ENCODE assay signal across 31 cellular contexts in the genomic region with DNA sequence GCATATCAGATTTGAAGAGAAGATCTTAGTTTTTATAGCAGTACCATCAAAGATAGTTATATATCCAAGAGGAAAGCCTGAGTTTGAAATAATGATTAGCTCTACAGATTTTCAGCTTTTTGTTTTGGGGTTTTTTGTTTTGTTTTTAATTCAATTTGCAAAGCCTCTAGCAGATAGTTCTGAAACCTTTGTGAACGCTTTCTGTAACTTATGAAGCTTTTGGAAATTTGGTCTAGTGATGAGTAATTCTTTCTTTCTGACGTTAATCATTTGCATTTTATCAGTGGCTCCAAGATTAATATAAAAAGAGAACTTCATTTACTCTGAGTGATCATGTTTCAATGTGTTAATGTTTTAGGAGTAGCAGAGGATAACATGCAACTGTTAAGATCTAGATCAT.
DNase-seq lines count a peak whose midpoint lies in the region; ATAC-seq and TF ChIP-seq lines count a peak whose summit lies in the region.
"Had no signal": no experiment of that assay in that cellular context is flagged by ENCODE, and none has a peak within 500 bp of the region (broad histone marks: within the 10 kb centered on the region; RNA-seq: fewer than 3 reads in every experiment).

No MANE protein-coding gene starts in this region.

- H3K9me3 ChIP-seq in SK-N-SH (no peaks in the 10 kb centered on the region), left ventricle myocardium inferior (replicated peaks) (no peaks in the 10 kb centered on the region)
- H3K9me3 ChIP-seq: esophagus muscularis mucosa, HAP-1, right atrium auricular region had no signal

- H3K27ac ChIP-seq in SK-N-SH (ENCODE audit: low read depth in 2 of 2, low read length in 1 of 2) (peak overlapping the region; percentile 0 to 11; a peak in 1 of 4 replicates), left ventricle myocardium inferior (replicated peaks) (peak overlapping the region; percentile 45)
- H3K27ac ChIP-seq: 22Rv1; BLaER1 treated with 17β-estradiol and CSF1 and Interleukin-3, amounts not matched to agents 10 nM and 100 nM; right atrium auricular region; SK-N-MC had no signal

- DNase-seq in SK-N-SH (no peak), left ventricle myocardium inferior (no peak), left ventricle myocardium superior (no peak), mesothelial cell of epicardium (ENCODE audit: low spot score in 2 of 2, unreplicated experiment in 2 of 2) (no peak), UCSD-AML1 (lab: John Stamatoyannopoulos, UW; ENCODE audit: unreplicated experiment) (no peak), DMS79 treated with DMSO at 0.1 percent for 48 hours (lab: John Stamatoyannopoulos, UW) (no peak)
- DNase-seq in stimulated activated CD4-positive, alpha-beta T cell treated with anti-CD3 and anti-CD28 coated beads, Interleukin-4, amount 100 ng/mL, for 1 hour: no peak
- DNase-seq: activated CD4-positive, alpha-beta T cell treated with anti-CD3 and anti-CD28 coated beads for 4 hours; activated effector memory CD4-positive, alpha-beta T cell treated with anti-CD3 and anti-CD28 coated beads, Interleukin-2, amount 50 U/mL, for 16 hours; cerebellar nuclear complex; dermis blood vessel endothelial cell; DMS53; foreskin fibroblast; mesenchymal stem cell; MM.1S; NCI-H1105 treated with DMSO at 0.1 percent for 48 hours; NCI-H2029; NCI-H526; NK-92 treated with Interleukin-12 subunit alpha and Interleukin-12 subunit beta, amount 100 ng/mL, for 24 hours; stimulated activated CD4-positive, alpha-beta T cell treated with anti-CD3 and anti-CD28 coated beads, Interleukin-1b, Interleukin-23, amount 100 ng/mL, for 48 hours; T-helper 17 cell; trophoblast cell had no signal

- POLR2A ChIA-PET in SK-N-SH (lab: Yijun Ruan, JAX): interaction anchor here (0.5 kb wide), 1 partner anchor 14 kb away, joined by 3 read pairs; no protein-coding TSS in a partner anchor

- H3K36me3 ChIP-seq in SK-N-SH (replicated peaks in 1 of 2; ENCODE audit: control insufficient read depth in 1 of 2, insufficient read depth in 2 of 2, low read length in 1 of 2) (no peaks in the 10 kb centered on the region), left ventricle myocardium inferior (no peaks in the 10 kb centered on the region)
- H3K36me3 ChIP-seq: esophagus muscularis mucosa, HAP-1, right atrium auricular region had no signal

- peak overlapping the region; percentile 93 for H3K27ac Mint-ChIP-seq in mesothelial cell of epicardium
- H3K27ac Mint-ChIP-seq: T-helper 17 cell had no signal

- TF ChIP-seq CTCF in SK-N-SH (IDR thresholded peaks at IDR 0.05): no peak
- TF ChIP-seq CTCF in left ventricle myocardium inferior (IDR thresholded peaks at IDR 0.05; ENCODE audit: borderline replicate concordance): no peak
- TF ChIP-seq CTCF in mesothelial cell of epicardium (IDR thresholded peaks at IDR 0.05; ENCODE audit: unreplicated experiment): no peak

- H3K27me3 Mint-ChIP-seq in mesothelial cell of epicardium (ENCODE audit: low read depth): no peaks in the 10 kb centered on the region
- H3K27me3 Mint-ChIP-seq: brain, T-helper 17 cell had no signal

- H3K36me3 Mint-ChIP-seq in mesothelial cell of epicardium: peaks cover 7% of the 10 kb centered on the region
- H3K36me3 Mint-ChIP-seq: brain had no signal

- no peaks in the 10 kb centered on the region for H3F3A ChIP-seq in SK-N-SH (replicated peaks; ENCODE audit: insufficient read depth)

- H3K4me3 Mint-ChIP-seq in mesothelial cell of epicardium: no peak overlapping the region
- H3K4me3 Mint-ChIP-seq: brain, T-helper 17 cell had no signal

- CTCF ChIA-PET in SK-N-SH (lab: Yijun Ruan, JAX): interaction anchor here (0.7 to 1.5 kb wide), 2 partner anchors 13 to 22 kb away, joined by 3 to 4 read pairs; no protein-coding TSS in a partner anchor

- no peaks in the 10 kb centered on the region for H3K9me2 ChIP-seq in SK-N-SH

- peaks cover 7 to 18% of the 10 kb centered on the region in 2 experiments; a peak in 3 of 4 replicates for H3K4me1 ChIP-seq in SK-N-SH (ENCODE audit: control insufficient read depth in 1 of 2, insufficient read depth in 2 of 2, low read depth in 1 of 2, low read length in 1 of 2)
- peaks cover 11% of the 10 kb centered on the region for H3K4me1 ChIP-seq in left ventricle myocardium inferior

- no peaks in the 10 kb centered on the region for H4K20me1 ChIP-seq in SK-N-SH (ENCODE audit: insufficient read depth)
- H4K20me1 ChIP-seq: BLaER1 treated with 17β-estradiol and CSF1 and Interleukin-3, amounts not matched to agents 10 nM and 100 nM had no signal

- H3K79me2 ChIP-seq in SK-N-SH (ENCODE audit: insufficient read depth): no peaks in the 10 kb centered on the region

- no peak overlapping the region for H3K9ac ChIP-seq in SK-N-SH
- H3K9ac ChIP-seq: BLaER1 treated with 17β-estradiol and CSF1 and Interleukin-3, amounts not matched to agents 10 nM and 100 nM had no signal

- no peaks in the 10 kb centered on the region for H3K27me3 ChIP-seq in SK-N-SH (ENCODE audit: insufficient read depth)
- H3K27me3 ChIP-seq in left ventricle myocardium inferior (ENCODE audit: low read depth): no peaks in the 10 kb centered on the region
- H3K27me3 ChIP-seq: BLaER1 treated with 17β-estradiol and CSF1 and Interleukin-3, amounts not matched to agents 10 nM and 100 nM; esophagus muscularis mucosa; right atrium auricular region had no signal

- H3K4me1 Mint-ChIP-seq in mesothelial cell of epicardium: peaks cover 45% of the 10 kb centered on the region
- H3K4me1 Mint-ChIP-seq: T-helper 17 cell had no signal

- no peak overlapping the region; the same call in 1 of the 2 replicates for H3K4me2 ChIP-seq in SK-N-SH

- TF ChIP-seq RAD21 in SK-N-SH (IDR thresholded peaks at IDR 0.05; ENCODE audit: low read length): no peak

- H3K9me3 Mint-ChIP-seq in mesothelial cell of epicardium: no peaks in the 10 kb centered on the region

- no peak overlapping the region for H2AFZ ChIP-seq in SK-N-SH (ENCODE audit: low read depth)

- no peak; the same call in 2 of the 3 replicates for ATAC-seq in SK-N-SH treated with all-trans-retinoic acid at 6 μM for 48 hours
- no peak for ATAC-seq in left ventricle myocardium superior
- ATAC-seq: left lobe of liver, T-helper 17 cell had no signal

- WGBS in SK-N-SH (ENCODE audit: low lambda C conversion rate): 25% methylated on average over 2 of the region's 2 CpGs

- intact Hi-C loops in left ventricle myocardium inferior (cut with micrococcal nuclease): no loop called here
- intact Hi-C loops in left ventricle myocardium superior (cut with micrococcal nuclease): no loop called here

- TF ChIP-seq EP300 in SK-N-SH (IDR thresholded peaks at IDR 0.05; ENCODE audit: borderline replicate concordance in 1 of 2, low read depth in 1 of 2, low read length in 1 of 2): no peak

- H3K4me3 ChIP-seq in SK-N-SH (ENCODE audit: low read depth in 2 of 2, low read length in 1 of 2): no peak overlapping the region
- H3K4me3 ChIP-seq in left ventricle myocardium inferior: no peak overlapping the region
- H3K4me3 ChIP-seq: BLaER1 treated with 17β-estradiol and CSF1 and Interleukin-3, amounts not matched to agents 10 nM and 100 nM; esophagus muscularis mucosa; HAP-1; right atrium auricular region; SK-N-MC had no signal

TF ChIP-seq in SK-N-SH, 30 proteins besides CTCF, POLR2A, EP300 and RAD21:
- TF ChIP-seq MEF2A (IDR thresholded peaks at IDR 0.05; ENCODE audit: borderline replicate concordance, low read depth) (no peak), FOSL2 (IDR thresholded peaks at IDR 0.05; ENCODE audit: borderline replicate concordance, low read depth) (0 out of 2 replicates have a peak, but pooled peaks have one; percentile 7), NFIC (IDR thresholded peaks at IDR 0.05; ENCODE audit: borderline replicate concordance) (no peak), TAF1 (IDR thresholded peaks at IDR 0.05; ENCODE audit: borderline replicate concordance, low read depth, low read length) (no peak), SIN3A (IDR thresholded peaks at IDR 0.05; ENCODE audit: borderline replicate concordance, low read depth, low read length) (no peak)
TF ChIP-seq in SK-N-SH: peak in this region for 1.

TF ChIP-seq in SK-N-SH treated with all-trans-retinoic acid at 6 μM for 48 hours, 23 proteins besides CTCF, POLR2A, EP300 and RAD21 (continues in another document):
- TF ChIP-seq, protein P1, sequence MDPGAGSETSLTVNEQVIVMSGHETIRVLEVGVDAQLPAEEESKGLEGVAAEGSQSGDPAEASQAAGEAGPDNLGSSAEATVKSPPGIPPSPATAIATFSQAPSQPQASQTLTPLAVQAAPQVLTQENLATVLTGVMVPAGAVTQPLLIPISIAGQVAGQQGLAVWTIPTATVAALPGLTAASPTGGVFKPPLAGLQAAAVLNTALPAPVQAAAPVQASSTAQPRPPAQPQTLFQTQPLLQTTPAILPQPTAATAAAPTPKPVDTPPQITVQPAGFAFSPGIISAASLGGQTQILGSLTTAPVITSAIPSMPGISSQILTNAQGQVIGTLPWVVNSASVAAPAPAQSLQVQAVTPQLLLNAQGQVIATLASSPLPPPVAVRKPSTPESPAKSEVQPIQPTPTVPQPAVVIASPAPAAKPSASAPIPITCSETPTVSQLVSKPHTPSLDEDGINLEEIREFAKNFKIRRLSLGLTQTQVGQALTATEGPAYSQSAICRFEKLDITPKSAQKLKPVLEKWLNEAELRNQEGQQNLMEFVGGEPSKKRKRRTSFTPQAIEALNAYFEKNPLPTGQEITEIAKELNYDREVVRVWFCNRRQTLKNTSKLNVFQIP (CRISPR knock-in tag; IDR thresholded peaks at IDR 0.05; ENCODE audit: borderline replicate concordance, low read depth): no peak
- TF ChIP-seq, protein P2, sequence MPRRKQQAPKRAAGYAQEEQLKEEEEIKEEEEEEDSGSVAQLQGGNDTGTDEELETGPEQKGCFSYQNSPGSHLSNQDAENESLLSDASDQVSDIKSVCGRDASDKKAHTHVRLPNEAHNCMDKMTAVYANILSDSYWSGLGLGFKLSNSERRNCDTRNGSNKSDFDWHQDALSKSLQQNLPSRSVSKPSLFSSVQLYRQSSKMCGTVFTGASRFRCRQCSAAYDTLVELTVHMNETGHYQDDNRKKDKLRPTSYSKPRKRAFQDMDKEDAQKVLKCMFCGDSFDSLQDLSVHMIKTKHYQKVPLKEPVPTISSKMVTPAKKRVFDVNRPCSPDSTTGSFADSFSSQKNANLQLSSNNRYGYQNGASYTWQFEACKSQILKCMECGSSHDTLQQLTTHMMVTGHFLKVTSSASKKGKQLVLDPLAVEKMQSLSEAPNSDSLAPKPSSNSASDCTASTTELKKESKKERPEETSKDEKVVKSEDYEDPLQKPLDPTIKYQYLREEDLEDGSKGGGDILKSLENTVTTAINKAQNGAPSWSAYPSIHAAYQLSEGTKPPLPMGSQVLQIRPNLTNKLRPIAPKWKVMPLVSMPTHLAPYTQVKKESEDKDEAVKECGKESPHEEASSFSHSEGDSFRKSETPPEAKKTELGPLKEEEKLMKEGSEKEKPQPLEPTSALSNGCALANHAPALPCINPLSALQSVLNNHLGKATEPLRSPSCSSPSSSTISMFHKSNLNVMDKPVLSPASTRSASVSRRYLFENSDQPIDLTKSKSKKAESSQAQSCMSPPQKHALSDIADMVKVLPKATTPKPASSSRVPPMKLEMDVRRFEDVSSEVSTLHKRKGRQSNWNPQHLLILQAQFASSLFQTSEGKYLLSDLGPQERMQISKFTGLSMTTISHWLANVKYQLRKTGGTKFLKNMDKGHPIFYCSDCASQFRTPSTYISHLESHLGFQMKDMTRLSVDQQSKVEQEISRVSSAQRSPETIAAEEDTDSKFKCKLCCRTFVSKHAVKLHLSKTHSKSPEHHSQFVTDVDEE (CRISPR knock-in tag; IDR thresholded peaks at IDR 0.05): no peak
